19 cellular contexts compared by ENCODE assay signal in the genomic region with DNA sequence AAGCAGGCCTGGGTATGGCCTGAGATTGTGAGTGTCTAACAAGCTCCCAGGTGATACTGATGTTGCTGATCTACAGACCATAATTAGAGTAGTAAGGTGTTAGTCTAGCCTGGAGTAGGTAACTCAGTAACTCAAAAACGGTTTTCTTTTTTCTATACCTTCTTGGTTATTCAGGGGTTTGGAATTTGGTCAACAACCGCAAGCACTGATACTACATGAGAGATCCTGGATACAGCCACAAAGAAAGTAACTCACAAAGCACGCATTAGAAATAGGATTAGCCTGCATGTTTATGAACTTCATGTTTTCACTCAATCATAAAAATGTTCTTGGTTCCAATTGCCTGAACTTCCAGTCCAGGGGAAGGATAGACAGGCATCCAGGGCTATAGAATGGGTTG.
DNase-seq lines count a peak whose midpoint lies in the region; ATAC-seq and TF ChIP-seq lines count a peak whose summit lies in the region.
"Had no signal": no experiment of that assay in that cellular context is flagged by ENCODE, and none has a peak within 500 bp of the region (broad histone marks: within the 10 kb centered on the region; RNA-seq: fewer than 3 reads in every experiment).

No MANE protein-coding gene starts in this region.

- H4K20me1 ChIP-seq in PC-3 (ENCODE audit: low read length), result no peaks in the 10 kb centered on the region
- H4K20me1 ChIP-seq: BLaER1 had no signal

- no peak overlapping the region for H2AFZ ChIP-seq in PC-3 (ENCODE audit: low read length)
- H2AFZ ChIP-seq: GM23338 had no signal

- H3K4me2 ChIP-seq in PC-3 (ENCODE audit: low read length), result no peak overlapping the region
- H3K4me2 ChIP-seq: BLaER1, GM23338 had no signal

- CTCF ChIA-PET in PC-3 (lab: Charles Lee), result no interaction called here

- no peak overlapping the region for H3K9ac ChIP-seq in PC-3 (ENCODE audit: low read length)
- H3K9ac ChIP-seq: BLaER1 had no signal

- no peak overlapping the region for H3K27ac ChIP-seq in PC-3 (ENCODE audit: low read length)
- H3K27ac ChIP-seq: BLaER1, C4-2B had no signal

- H3K4me3 ChIP-seq in PC-3 (ENCODE audit: low read length), result no peak overlapping the region
- H3K4me3 ChIP-seq: BLaER1, GM12878, GM23338 had no signal

- H3K27me3 ChIP-seq in PC-3 (ENCODE audit: low read length), result no peaks in the 10 kb centered on the region
- H3K27me3 ChIP-seq: BLaER1 had no signal

- intact Hi-C loops in PC-3 (cut with micrococcal nuclease) (no loop called here), left ventricle myocardium superior (cut with micrococcal nuclease) (no loop called here)

- ATAC-seq in PC-3 (no peak), left ventricle myocardium superior (no peak)
- ATAC-seq: CD8-positive, alpha-beta T cell; GM12878; GM23338; HCT116 had no signal

- no peaks in the 10 kb centered on the region for H3F3A ChIP-seq in PC-3 (ENCODE audit: low read length, unreplicated experiment)

- no peaks in the 10 kb centered on the region for H3K36me3 ChIP-seq in PC-3 (ENCODE audit: low read depth, low read length)
- H3K36me3 ChIP-seq: BLaER1 had no signal

- DNase-seq in HT-29 (ENCODE audit: low spot score), result peak; percentile 53
- peak; percentile 50 for DNase-seq in PC-3
- peak; percentile 11 for DNase-seq in kidney tubule cell (ENCODE audit: low spot score)
- no peak for DNase-seq in middle frontal gyrus (ENCODE audit: extremely low spot score, low spot score)
- DNase-seq in NK-92 treated with Interleukin-12 subunit alpha and Interleukin-12 subunit beta, amount 100 ng/mL, for 24 hours (lab: John Stamatoyannopoulos, UW), result no peak
- DNase-seq in left ventricle myocardium superior, result no peak
- DNase-seq: Caco-2; CD4-positive, CD25-positive, alpha-beta regulatory T cell; CD8-positive, alpha-beta T cell; DMS 273 treated with DMSO at 0.1 percent for 48 hours; DMS79; EL; GDM1; H9 had no signal

- no TSS peak for BruUV-seq in PC-3 (replicated peaks; lab: Mats Ljungman, UMichigan)

- H3K4me1 ChIP-seq in PC-3 (ENCODE audit: insufficient read depth, low read length), result no peaks in the 10 kb centered on the region
- H3K4me1 ChIP-seq: BLaER1, Caco-2 had no signal

- H3K9me3 ChIP-seq in PC-3 (ENCODE audit: low read length), result no peaks in the 10 kb centered on the region
- H3K9me3 ChIP-seq: BLaER1, Caco-2 had no signal

- TF ChIP-seq CTCF in PC-3 (conservative IDR thresholded peaks at IDR 0.05; ENCODE audit: low read depth, low read length), result no peak

- H3K9me2 ChIP-seq in PC-3 (replicated peaks; ENCODE audit: low read length), result no peaks in the 10 kb centered on the region

- POLR2A ChIA-PET in PC-3 (lab: Charles Lee; ENCODE audit: unreplicated experiment), result no interaction called here

- H3K79me2 ChIP-seq in PC-3 (ENCODE audit: low read length), result no peaks in the 10 kb centered on the region

Comparison
In these comparisons a context has a peak if more than half of its experiments do, and no peak if none do; other contexts are left out.
1. DNase-seq: peak in HT-29 (single experiment), PC-3 (single experiment) and kidney tubule cell (single experiment); none in middle frontal gyrus (single experiment), NK-92 treated with Interleukin-12 subunit alpha and Interleukin-12 subunit beta, amount 100 ng/mL, for 24 hours (single experiment) and left ventricle myocardium superior (single experiment).